ENCODE assay signal across 21 cellular contexts in the genomic region with DNA sequence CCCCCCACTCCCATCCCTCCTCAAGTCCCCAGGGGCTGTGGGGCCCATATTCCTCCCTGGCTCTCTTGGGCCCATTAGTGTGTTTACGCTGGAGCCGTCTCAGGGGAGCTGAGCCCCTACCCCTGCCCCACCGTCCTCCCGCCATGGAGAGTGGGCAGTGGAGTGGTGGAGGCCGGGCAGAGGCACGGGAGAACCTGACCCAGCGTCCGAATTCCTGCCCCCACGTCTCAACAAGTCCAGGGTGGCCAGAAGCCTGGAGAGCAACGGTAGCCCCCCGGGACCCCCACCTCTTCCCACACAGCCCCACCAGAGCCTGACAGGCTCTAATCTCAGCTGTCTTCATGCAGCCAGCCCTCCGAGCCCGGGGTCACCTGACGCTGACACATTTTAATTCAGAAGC. TPM values are rescaled to one million over a fixed set of nuclear protein-coding genes. Genes with fewer than 3 reads are reported as not detected.
"Had no signal": no experiment of that assay in that cellular context is flagged by ENCODE, and none has a peak within 500 bp of the region (broad histone marks: within the 10 kb centered on the region; RNA-seq: fewer than 3 reads in every experiment).

No MANE protein-coding gene starts in this region.

- H3K27ac ChIP-seq: epithelial cell of prostate, esophagus muscularis mucosa, gastrocnemius medialis, heart right ventricle, stomach, thoracic aorta, transverse colon had no signal

- H3K4me1 Mint-ChIP-seq: natural killer cell had no signal

- H3K36me3 ChIP-seq: esophagus muscularis mucosa, gastrocnemius medialis, heart right ventricle, stomach, thoracic aorta, transverse colon had no signal

- DNase-seq: cortex of kidney; effector memory CD4-positive, alpha-beta T cell; gastrocnemius medialis; heart right ventricle; mammary epithelial cell; natural killer cell; right cardiac atrium; small intestine; stimulated activated CD4-positive, alpha-beta T cell treated with anti-CD3 and anti-CD28 coated beads, Interleukin-12 subunit alpha, Interleukin-12 subunit beta, amount 100 ng/mL, for 4 hours; stimulated activated naive CD4-positive, alpha-beta T cell; stomach; substantia nigra; transverse colon had no signal

- H3K9me3 Mint-ChIP-seq: natural killer cell had no signal

- H3K9me3 ChIP-seq: esophagus muscularis mucosa, gastrocnemius medialis, heart right ventricle, stomach, thoracic aorta, transverse colon had no signal

- H3K4me3 ChIP-seq: esophagus muscularis mucosa, gastrocnemius medialis, heart right ventricle, stomach, thoracic aorta, transverse colon had no signal

- H3K27ac Mint-ChIP-seq: natural killer cell had no signal

- H3K36me3 Mint-ChIP-seq: natural killer cell had no signal

- H3K4me1 ChIP-seq: gastrocnemius medialis, stomach, transverse colon had no signal

- H3K4me3 Mint-ChIP-seq: natural killer cell had no signal

RNA-seq across cellular contexts. Expression of a gene that starts 32.5 kb away (rescaled TPM):
- total RNA-seq: fibroblast of villous mesenchyme, left lobe of liver, mammary epithelial cell, myocyte, natural killer cell, osteocyte, stomach, transverse colon, urinary bladder had no signal
- polyA plus RNA-seq: mammary epithelial cell had no signal
